In genomic region chr6:125552819-125553218, GRCh38 we compare ENCODE assay signal across 8 cellular contexts.
"Had no signal": no experiment of that assay in that cellular context is flagged by ENCODE, and none has a peak within 500 bp of the region (broad histone marks: within the 10 kb centered on the region; RNA-seq: fewer than 3 reads in every experiment).

No MANE protein-coding gene starts in this region.

- H3K4me1 Mint-ChIP-seq: IgD-negative memory B cell had no signal

- DNase-seq: IMR-90, KBM-7, KG1 had no signal

- H3K4me2 ChIP-seq: KMS-11 had no signal

- H3K9me3 Mint-ChIP-seq: IgD-negative memory B cell had no signal

- ATAC-seq: HepG2, K562 had no signal

- H3K27ac ChIP-seq: HL-60, KMS-11 had no signal

- H3K4me3 Mint-ChIP-seq: IgD-negative memory B cell had no signal

- H3K27ac Mint-ChIP-seq: IgD-negative memory B cell had no signal

- H3K36me3 Mint-ChIP-seq: IgD-negative memory B cell had no signal

- H3K4me3 ChIP-seq: K562 had no signal
